Comparison of ENCODE assay signal across 8 cellular contexts in the genomic region with DNA sequence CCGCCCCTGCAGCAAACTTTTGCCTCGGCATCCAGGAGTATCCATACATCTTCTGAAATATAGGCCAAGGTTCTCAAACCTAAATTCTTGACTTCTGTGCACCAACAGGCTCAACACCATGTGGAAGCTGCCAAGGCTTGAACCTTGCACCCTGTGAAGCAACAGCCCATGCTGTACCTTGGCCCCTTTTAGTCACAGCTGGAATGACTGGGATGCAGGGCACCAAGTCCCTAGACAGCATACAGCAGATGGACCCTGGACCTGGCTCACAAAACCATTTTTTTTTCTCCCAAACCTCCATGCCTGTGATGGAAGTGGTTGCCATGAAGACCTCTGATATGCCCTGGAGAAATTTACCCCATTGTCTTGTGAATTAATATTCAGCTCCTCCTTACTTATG.
"Had no signal": no experiment of that assay in that cellular context is flagged by ENCODE, and none has a peak within 500 bp of the region (broad histone marks: within the 10 kb centered on the region; RNA-seq: fewer than 3 reads in every experiment).

No MANE protein-coding gene starts in this region.

- H3K4me3 ChIP-seq: GM12878 had no signal

- DNase-seq: GDM1, GF-D8 had no signal

- FAIRE-seq: G401.6, GM12878, GM12891, GM12892, GM18507, GM19239 had no signal

- ATAC-seq: GM12878 had no signal
